ENCODE assay signal across 1 cellular context in the genomic region with DNA sequence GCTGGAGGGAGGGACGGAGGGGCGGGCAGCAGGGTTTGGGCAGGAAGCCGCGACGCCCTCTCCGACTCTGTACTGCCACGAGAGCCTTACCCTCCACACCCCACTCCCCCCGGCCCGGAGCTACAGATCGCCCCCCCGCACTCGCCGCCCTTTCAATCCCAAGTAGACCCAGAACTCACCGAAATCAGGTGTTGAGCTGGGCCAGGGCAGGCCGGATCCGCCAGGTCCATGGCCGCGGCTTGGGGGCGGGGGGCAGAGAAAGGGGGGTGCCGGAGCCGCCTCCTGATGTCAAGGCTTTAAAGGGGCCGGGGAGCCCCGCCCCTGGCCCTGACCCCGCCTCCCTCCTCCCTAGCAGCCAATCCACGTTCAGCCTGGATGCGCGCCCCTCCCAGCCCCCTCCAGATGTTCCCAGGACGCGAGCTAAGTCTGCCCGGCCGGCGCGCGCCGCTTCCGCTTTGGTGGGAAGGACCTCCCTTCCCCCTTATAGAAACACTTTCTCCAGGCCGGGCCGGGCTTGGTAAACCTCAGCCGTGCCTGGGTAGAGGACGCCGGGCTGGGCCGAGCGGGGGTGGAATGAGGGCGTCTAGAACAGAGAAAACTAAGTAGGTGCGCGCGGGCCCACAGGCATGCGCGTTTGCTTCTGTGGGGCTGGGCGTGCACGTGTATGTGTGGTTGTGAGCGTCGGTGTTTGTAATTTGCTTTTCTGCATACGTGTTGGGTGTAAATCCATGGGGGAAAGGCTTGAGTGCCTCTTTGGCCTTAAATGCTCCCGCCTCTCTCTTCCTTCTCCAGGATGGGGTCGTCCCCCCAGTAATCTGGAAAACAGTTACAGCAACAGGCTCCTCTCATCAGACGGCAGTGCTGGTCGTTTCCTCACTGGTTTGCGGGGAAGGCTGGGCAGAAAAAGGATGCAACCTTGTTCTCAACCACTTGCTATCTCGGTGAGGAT.
A peak's percentile ranks its signal among the peaks of the same experiment; 100 is the strongest.
TF ChIP-seq lines count a peak whose summit lies in the region.

Gene NCKAP5L, minus strand, starts transcription at position 271 of the 949 bp plus-strand sequence. CDS start 24,369 bp downstream, outside the sequence.

TF ChIP-seq in HepG2, 621 proteins besides CTCF, POLR2A, EP300 and RAD21 (continued from another document and continues in another):
- TF ChIP-seq, protein P1, sequence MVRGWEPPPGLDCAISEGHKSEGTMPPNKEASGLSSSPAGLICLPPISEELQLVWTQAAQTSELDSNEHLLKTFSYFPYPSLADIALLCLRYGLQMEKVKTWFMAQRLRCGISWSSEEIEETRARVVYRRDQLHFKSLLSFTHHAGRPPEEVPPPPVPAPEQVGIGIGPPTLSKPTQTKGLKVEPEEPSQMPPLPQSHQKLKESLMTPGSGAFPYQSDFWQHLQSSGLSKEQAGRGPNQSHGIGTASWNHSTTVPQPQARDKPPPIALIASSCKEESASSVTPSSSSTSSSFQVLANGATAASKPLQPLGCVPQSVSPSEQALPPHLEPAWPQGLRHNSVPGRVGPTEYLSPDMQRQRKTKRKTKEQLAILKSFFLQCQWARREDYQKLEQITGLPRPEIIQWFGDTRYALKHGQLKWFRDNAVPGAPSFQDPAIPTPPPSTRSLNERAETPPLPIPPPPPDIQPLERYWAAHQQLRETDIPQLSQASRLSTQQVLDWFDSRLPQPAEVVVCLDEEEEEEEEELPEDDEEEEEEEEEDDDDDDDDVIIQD (CRISPR knock-in tag; IDR thresholded peaks at IDR 0.05; ENCODE audit: low read depth), result 0 out of 2 replicates have a peak, but pooled peaks have one; percentile 11
- TF ChIP-seq, protein P2, sequence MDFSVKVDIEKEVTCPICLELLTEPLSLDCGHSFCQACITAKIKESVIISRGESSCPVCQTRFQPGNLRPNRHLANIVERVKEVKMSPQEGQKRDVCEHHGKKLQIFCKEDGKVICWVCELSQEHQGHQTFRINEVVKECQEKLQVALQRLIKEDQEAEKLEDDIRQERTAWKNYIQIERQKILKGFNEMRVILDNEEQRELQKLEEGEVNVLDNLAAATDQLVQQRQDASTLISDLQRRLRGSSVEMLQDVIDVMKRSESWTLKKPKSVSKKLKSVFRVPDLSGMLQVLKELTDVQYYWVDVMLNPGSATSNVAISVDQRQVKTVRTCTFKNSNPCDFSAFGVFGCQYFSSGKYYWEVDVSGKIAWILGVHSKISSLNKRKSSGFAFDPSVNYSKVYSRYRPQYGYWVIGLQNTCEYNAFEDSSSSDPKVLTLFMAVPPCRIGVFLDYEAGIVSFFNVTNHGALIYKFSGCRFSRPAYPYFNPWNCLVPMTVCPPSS (IDR thresholded peaks at IDR 0.05), result no peak
- TF ChIP-seq, protein P3, sequence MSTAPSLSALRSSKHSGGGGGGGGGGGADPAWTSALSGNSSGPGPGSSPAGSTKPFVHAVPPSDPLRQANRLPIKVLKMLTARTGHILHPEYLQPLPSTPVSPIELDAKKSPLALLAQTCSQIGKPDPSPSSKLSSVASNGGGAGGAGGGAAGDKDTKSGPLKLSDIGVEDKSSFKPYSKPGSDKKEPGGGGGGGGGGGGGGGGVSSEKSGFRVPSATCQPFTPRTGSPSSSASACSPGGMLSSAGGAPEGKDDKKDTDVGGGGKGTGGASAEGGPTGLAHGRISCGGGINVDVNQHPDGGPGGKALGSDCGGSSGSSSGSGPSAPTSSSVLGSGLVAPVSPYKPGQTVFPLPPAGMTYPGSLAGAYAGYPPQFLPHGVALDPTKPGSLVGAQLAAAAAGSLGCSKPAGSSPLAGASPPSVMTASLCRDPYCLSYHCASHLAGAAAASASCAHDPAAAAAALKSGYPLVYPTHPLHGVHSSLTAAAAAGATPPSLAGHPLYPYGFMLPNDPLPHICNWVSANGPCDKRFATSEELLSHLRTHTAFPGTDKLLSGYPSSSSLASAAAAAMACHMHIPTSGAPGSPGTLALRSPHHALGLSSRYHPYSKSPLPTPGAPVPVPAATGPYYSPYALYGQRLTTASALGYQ (CRISPR knock-in tag; IDR thresholded peaks at IDR 0.05), result no peak
- TF ChIP-seq KDM5A (IDR thresholded peaks at IDR 0.05; ENCODE audit: borderline replicate concordance, low read length) (no peak), ARNTL (CRISPR knock-in tag; IDR thresholded peaks at IDR 0.05) (0 out of 2 replicates have a peak, but pooled peaks have one; percentile 22), SETDB1 (CRISPR knock-in tag; IDR thresholded peaks at IDR 0.05; ENCODE audit: borderline replicate concordance) (no peak), NR2C2 (CRISPR knock-in tag; IDR thresholded peaks at IDR 0.05; ENCODE audit: borderline replicate concordance) (peak; percentile 70; the same call in 1 of the 2 replicates), MYNN (CRISPR knock-in tag; IDR thresholded peaks at IDR 0.05; ENCODE audit: low read depth) (0 out of 2 replicates have a peak, but pooled peaks have one; percentile 7), HES4 (CRISPR knock-in tag; IDR thresholded peaks at IDR 0.05; ENCODE audit: borderline replicate concordance) (0 out of 2 replicates have a peak, but pooled peaks have one; percentile 14), PPARG (CRISPR knock-in tag; conservative IDR thresholded peaks at IDR 0.05) (no peak), SUZ12 (IDR thresholded peaks at IDR 0.05; ENCODE audit: low read depth, low read length) (no peak), ZNF33B (CRISPR knock-in tag; IDR thresholded peaks at IDR 0.05) (0 out of 2 replicates have a peak, but pooled peaks have one; percentile 75), PHF8 (CRISPR knock-in tag; IDR thresholded peaks at IDR 0.05) (peak; percentile 73), ZNF225 (CRISPR knock-in tag; IDR thresholded peaks at IDR 0.05) (0 out of 2 replicates have a peak, but pooled peaks have one; percentile 45), KLF13 (CRISPR knock-in tag; IDR thresholded peaks at IDR 0.05) (no peak), ZBED4 (CRISPR knock-in tag; IDR thresholded peaks at IDR 0.05; ENCODE audit: borderline replicate concordance) (peak; percentile 70; the same call in 1 of the 2 replicates), MYPOP (CRISPR knock-in tag; IDR thresholded peaks at IDR 0.05) (peak; percentile 72), ZNF24 (IDR thresholded peaks at IDR 0.05) (no peak), ZBTB37 (CRISPR knock-in tag; IDR thresholded peaks at IDR 0.05) (no peak), FOXA3 (CRISPR knock-in tag; IDR thresholded peaks at IDR 0.05) (peak; percentile 5; the same call in 1 of the 2 replicates), ZNF274 (CRISPR knock-in tag; IDR thresholded peaks at IDR 0.05) (peak; percentile 85), BCL3 (CRISPR knock-in tag; IDR thresholded peaks at IDR 0.05) (0 out of 2 replicates have a peak, but pooled peaks have one; percentile 30)
- TF ChIP-seq, protein P4, sequence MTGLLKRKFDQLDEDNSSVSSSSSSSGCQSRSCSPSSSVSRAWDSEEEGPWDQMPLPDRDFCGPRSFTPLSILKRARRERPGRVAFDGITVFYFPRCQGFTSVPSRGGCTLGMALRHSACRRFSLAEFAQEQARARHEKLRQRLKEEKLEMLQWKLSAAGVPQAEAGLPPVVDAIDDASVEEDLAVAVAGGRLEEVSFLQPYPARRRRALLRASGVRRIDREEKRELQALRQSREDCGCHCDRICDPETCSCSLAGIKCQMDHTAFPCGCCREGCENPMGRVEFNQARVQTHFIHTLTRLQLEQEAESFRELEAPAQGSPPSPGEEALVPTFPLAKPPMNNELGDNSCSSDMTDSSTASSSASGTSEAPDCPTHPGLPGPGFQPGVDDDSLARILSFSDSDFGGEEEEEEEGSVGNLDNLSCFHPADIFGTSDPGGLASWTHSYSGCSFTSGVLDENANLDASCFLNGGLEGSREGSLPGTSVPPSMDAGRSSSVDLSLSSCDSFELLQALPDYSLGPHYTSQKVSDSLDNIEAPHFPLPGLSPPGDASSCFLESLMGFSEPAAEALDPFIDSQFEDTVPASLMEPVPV (CRISPR knock-in tag; IDR thresholded peaks at IDR 0.05), result 0 out of 2 replicates have a peak, but pooled peaks have one; percentile 31
- TF ChIP-seq, protein P5, sequence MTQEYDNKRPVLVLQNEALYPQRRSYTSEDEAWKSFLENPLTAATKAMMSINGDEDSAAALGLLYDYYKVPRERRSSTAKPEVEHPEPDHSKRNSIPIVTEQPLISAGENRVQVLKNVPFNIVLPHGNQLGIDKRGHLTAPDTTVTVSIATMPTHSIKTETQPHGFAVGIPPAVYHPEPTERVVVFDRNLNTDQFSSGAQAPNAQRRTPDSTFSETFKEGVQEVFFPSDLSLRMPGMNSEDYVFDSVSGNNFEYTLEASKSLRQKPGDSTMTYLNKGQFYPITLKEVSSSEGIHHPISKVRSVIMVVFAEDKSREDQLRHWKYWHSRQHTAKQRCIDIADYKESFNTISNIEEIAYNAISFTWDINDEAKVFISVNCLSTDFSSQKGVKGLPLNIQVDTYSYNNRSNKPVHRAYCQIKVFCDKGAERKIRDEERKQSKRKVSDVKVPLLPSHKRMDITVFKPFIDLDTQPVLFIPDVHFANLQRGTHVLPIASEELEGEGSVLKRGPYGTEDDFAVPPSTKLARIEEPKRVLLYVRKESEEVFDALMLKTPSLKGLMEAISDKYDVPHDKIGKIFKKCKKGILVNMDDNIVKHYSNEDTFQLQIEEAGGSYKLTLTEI (CRISPR knock-in tag; conservative IDR thresholded peaks at IDR 0.05), result no peak
- TF ChIP-seq, protein P6, sequence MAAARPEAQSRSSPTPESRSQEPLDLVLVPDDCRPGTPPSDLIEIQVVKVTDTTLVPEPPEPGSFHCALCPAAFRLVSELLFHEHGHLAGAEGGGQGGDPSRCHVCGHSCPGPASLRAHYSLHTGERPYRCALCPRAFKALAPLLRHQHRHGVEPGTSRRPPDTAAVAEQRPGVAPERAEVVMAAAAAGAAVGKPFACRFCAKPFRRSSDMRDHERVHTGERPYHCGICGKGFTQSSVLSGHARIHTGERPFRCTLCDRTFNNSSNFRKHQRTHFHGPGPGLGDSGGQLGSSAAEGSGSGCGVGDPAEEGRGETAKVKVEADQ (CRISPR knock-in tag; IDR thresholded peaks at IDR 0.05; ENCODE audit: borderline replicate concordance), result no peak; the same call in 1 of the 2 replicates
